Comparison of ENCODE assay signal across 8 cellular contexts in genomic region chr6:82248233-82248735, GRCh38. TPM values are rescaled to one million over a fixed set of nuclear protein-coding genes. Genes with fewer than 3 reads are reported as not detected.
DNase-seq lines count a peak whose midpoint lies in the region; ATAC-seq, FAIRE-seq and TF ChIP-seq lines count a peak whose summit lies in the region.

No MANE protein-coding gene starts in this region.

- no peaks in the 10 kb centered on the region for H3K9me1 ChIP-seq in K562 (ENCODE audit: control insufficient read depth, insufficient read depth, low read length)

- TF ChIP-seq POLR2A in K562 (conservative IDR thresholded peaks at IDR 0.05), result no peak
- TF ChIP-seq POLR2A in stomach (IDR thresholded peaks at IDR 0.05), result no peak

- peak overlapping the region; percentile 91 for H3K4me3 ChIP-seq in ACC112 (ENCODE audit: low read depth, low read length)
- peak overlapping the region; percentile 83 for H3K4me3 ChIP-seq in K562
- peak overlapping the region; percentile 58 for H3K4me3 ChIP-seq in kidney epithelial cell (ENCODE audit: low read depth, low read length)
- peak overlapping the region; percentile 76 to 93 (median 80) for H3K4me3 ChIP-seq in stomach

- 5% methylated on average over 11 of the region's 11 CpGs for WGBS in K562 (ENCODE audit: insufficient coverage, low coverage, missing lambda C conversion rate)
- 8 to 35% (median 14%) methylated on average over 11 of the region's 11 CpGs for WGBS in stomach, 5 donors

- peaks cover 48% of the 10 kb centered on the region for H3K79me2 ChIP-seq in ACC112 (ENCODE audit: control insufficient read depth, insufficient read depth, low read length, unreplicated experiment)
- peaks cover 43% of the 10 kb centered on the region for H3K79me2 ChIP-seq in K562 (ENCODE audit: control insufficient read depth, insufficient read depth, low read length)

- H3K4me1 ChIP-seq in ACC112 (ENCODE audit: control insufficient read depth, insufficient read depth, low read length, unreplicated experiment), result peaks cover 38% of the 10 kb centered on the region
- H3K4me1 ChIP-seq in K562 (replicated peaks in 1 of 2; ENCODE audit: control insufficient read depth in 2 of 2, insufficient read depth in 2 of 2, low read length in 2 of 2), result peaks cover 12 to 14% of the 10 kb centered on the region in 2 experiments; a peak in 4 of 5 replicates
- peaks cover 0 to 44% (median 29%) of the 10 kb centered on the region in 4 donors for H3K4me1 ChIP-seq in stomach

- TF ChIP-seq EP300 in K562 (IDR thresholded peaks at IDR 0.05; ENCODE audit: low read length) (no peak), stomach (IDR thresholded peaks at IDR 0.05) (peak; percentile 20)

- intact Hi-C loops in K562 (cut with micrococcal nuclease) (loop anchor here (5.0 kb wide), 1 partner anchor 41 kb away; no protein-coding TSS in a partner anchor), stomach (cut with DNase I; ENCODE audit: low total_unique reads) (no loop called here)

- FAIRE-seq in K562 (lab: Jason Lieb, UNC), result peak; percentile 70

- TSS peak; percentile 93 for BruUV-seq in K562 (replicated peaks; lab: Mats Ljungman, UMichigan)

- no peak for TF ChIP-seq RAD21 in K562 (CRISPR knock-in tag; conservative IDR thresholded peaks at IDR 0.05 in 1 of 2, IDR thresholded peaks at IDR 0.05 in 1 of 2)

- in situ Hi-C loops in K562 (cut with MboI), result loop anchor here (25.0 kb wide), 1 partner anchor 939 kb away; the partner anchor contains the start of genes PGM3 and RWDD2A

- H3K4me2 ChIP-seq in K562 (ENCODE audit: insufficient read depth, low read length), result peak overlapping the region; percentile 97

- no peaks in the 10 kb centered on the region for H4K20me1 ChIP-seq in K562 (replicated peaks; ENCODE audit: control insufficient read depth, insufficient read depth, low read length)

- ATAC-seq in HG02623 (IDR thresholded peaks at IDR 0.05; ENCODE audit: unreplicated experiment) (peak; percentile 49), K562 (peak; percentile 59)

- peak overlapping the region; percentile 87 to 93 for H3K9ac ChIP-seq in K562 (ENCODE audit: insufficient read depth in 1 of 2, low read depth in 2 of 2, low read length in 2 of 2)

- H3K27ac ChIP-seq in ACC112 (ENCODE audit: low read depth, low read length) (peak overlapping the region; percentile 84), K562 (ENCODE audit: extremely low read depth, low read depth, low read length) (peak overlapping the region; percentile 97), stomach (peak overlapping the region; percentile 89 to 98 (median 95))

- H3K27me3 ChIP-seq in ACC112 (ENCODE audit: insufficient read depth, low read length) (no peaks in the 10 kb centered on the region), K562 (ENCODE audit: control insufficient read depth in 2 of 2, insufficient read depth in 2 of 2, low read length in 2 of 2) (no peaks in the 10 kb centered on the region), kidney epithelial cell (ENCODE audit: control insufficient read depth, insufficient read depth, low read length) (no peaks in the 10 kb centered on the region), stomach (no peaks in the 10 kb centered on the region)

- CTCF ChIA-PET in GM10248 (lab: Yijun Ruan, JAX) (interaction anchor here (1.1 to 2.7 kb wide), 8 partner anchors 12 to 966 kb away, joined by 3 to 15 read pairs (median 4); partner anchors contain the start of genes DOP1A and UBE3D), K562 (lab: Yijun Ruan, JAX; ENCODE audit: low intra/inter-chr PET ratio) (no interaction called here)

- H2AFZ ChIP-seq in ACC112 (ENCODE audit: low read length, unreplicated experiment) (peak overlapping the region; percentile 96), K562 (ENCODE audit: low read depth, low read length) (peak overlapping the region; percentile 100)

- TF ChIP-seq CTCF in GM10248 (IDR thresholded peaks at IDR 0.05; ENCODE audit: control extremely low read depth, extremely low read depth, low read depth, missing control alignments), result no peak
- 0 out of 6 replicates have a peak, but pooled peaks of 1 of the 3 experiments have one; percentile 14 for TF ChIP-seq CTCF in K562 (IDR thresholded peaks at IDR 0.05 in 2 of 3, conservative IDR thresholded peaks at IDR 0.05 in 1 of 3; ENCODE audit: insufficient read depth in 2 of 3, low read depth in 1 of 3, low read length in 3 of 3)
- no peak for TF ChIP-seq CTCF in kidney epithelial cell (IDR thresholded peaks at IDR 0.05; ENCODE audit: insufficient read depth, low read length, poor library complexity, severe bottlenecking)
- no peak for TF ChIP-seq CTCF in stomach (IDR thresholded peaks at IDR 0.05)

- DNase-seq in GM10248 (ENCODE audit: extremely low spot score) (peak; percentile 50), NCI-H146 (lab: John Stamatoyannopoulos, UW) (peak; percentile 67), K562 (ENCODE audit: extremely low read depth in 1 of 4, low spot score in 3 of 4) (peak in 2 of 4 experiments; percentile 68 to 73), kidney epithelial cell (ENCODE audit: low read depth) (peak; percentile 91), stomach (peak; percentile 31)
- no peak for DNase-seq in effector CD4-positive, alpha-beta T cell

- H3K36me3 ChIP-seq in ACC112 (ENCODE audit: insufficient read depth, low read length) (no peaks in the 10 kb centered on the region), K562 (ENCODE audit: control insufficient read depth, insufficient read depth, low read length) (peaks cover 14% of the 10 kb centered on the region; the same call in 2 of the 3 replicates), kidney epithelial cell (ENCODE audit: control insufficient read depth, insufficient read depth, low read length) (no peaks in the 10 kb centered on the region), stomach (no peaks in the 10 kb centered on the region)

- H3K9me3 ChIP-seq in K562 (replicated peaks; ENCODE audit: control insufficient read depth, insufficient read depth, low read depth, low read length) (0 out of 2 replicates have a peak, but pooled peaks cover 1% of the 10 kb centered on the region), stomach (no peaks in the 10 kb centered on the region)

- POLR2A ChIA-PET in GM10248 (lab: Yijun Ruan, JAX), result interaction anchor here (1.0 kb wide), 1 partner anchor 817 kb away, joined by 3 read pairs; the partner anchor contains the start of gene UBE3D
- POLR2A ChIA-PET in K562 (lab: Yijun Ruan, JAX), result interaction anchor here (0.9 to 1.3 kb wide), 5 partner anchors 15 to 806 kb away, joined by 3 to 4 read pairs (median 3); no protein-coding TSS in a partner anchor

TF ChIP-seq in K562, 482 proteins besides CTCF, POLR2A, EP300 and RAD21 (continues in another document):
- TF ChIP-seq HNRNPL (IDR thresholded peaks at IDR 0.05; ENCODE audit: low read depth, low read length) (0 out of 2 replicates have a peak, but pooled peaks have one; percentile 9), TCFL5 (CRISPR knock-in tag; conservative IDR thresholded peaks at IDR 0.05) (no peak), HNRNPUL1 (IDR thresholded peaks at IDR 0.05; ENCODE audit: low read length) (no peak), KDM5B (IDR thresholded peaks at IDR 0.05; ENCODE audit: insufficient replicate concordance, low read depth, low read length) (no peak), YY1 (IDR thresholded peaks at IDR 0.05; ENCODE audit: borderline replicate concordance in 1 of 3, control insufficient read depth in 1 of 3, extremely low read depth in 1 of 3, insufficient read depth in 3 of 3, insufficient read length in 1 of 3, insufficient replicate concordance in 2 of 3, low read depth in 1 of 3, low read length in 2 of 3) (no peak)
- TF ChIP-seq, protein P1, sequence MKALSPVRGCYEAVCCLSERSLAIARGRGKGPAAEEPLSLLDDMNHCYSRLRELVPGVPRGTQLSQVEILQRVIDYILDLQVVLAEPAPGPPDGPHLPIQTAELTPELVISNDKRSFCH (CRISPR knock-in tag; IDR thresholded peaks at IDR 0.05), result no peak
- TF ChIP-seq, protein P1 (tag; IDR thresholded peaks at IDR 0.05), result peak; percentile 80; the same call in 1 of the 2 replicates
- TF ChIP-seq, protein P2, sequence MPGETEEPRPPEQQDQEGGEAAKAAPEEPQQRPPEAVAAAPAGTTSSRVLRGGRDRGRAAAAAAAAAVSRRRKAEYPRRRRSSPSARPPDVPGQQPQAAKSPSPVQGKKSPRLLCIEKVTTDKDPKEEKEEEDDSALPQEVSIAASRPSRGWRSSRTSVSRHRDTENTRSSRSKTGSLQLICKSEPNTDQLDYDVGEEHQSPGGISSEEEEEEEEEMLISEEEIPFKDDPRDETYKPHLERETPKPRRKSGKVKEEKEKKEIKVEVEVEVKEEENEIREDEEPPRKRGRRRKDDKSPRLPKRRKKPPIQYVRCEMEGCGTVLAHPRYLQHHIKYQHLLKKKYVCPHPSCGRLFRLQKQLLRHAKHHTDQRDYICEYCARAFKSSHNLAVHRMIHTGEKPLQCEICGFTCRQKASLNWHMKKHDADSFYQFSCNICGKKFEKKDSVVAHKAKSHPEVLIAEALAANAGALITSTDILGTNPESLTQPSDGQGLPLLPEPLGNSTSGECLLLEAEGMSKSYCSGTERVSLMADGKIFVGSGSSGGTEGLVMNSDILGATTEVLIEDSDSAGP (CRISPR knock-in tag; IDR thresholded peaks at IDR 0.05), result no peak

RNA-seq across cellular contexts. Expression of gene IBTK, which starts 0.7 kb away (rescaled TPM):
- 28.6 and 102 TPM in 2 replicates for total RNA-seq in K562 (2011; cell fraction: chromatin; rRNA removed; ENCODE audit: low replicate concordance)
- total RNA-seq in K562 (2011; cell fraction: nucleolus; rRNA removed), result 13.7 and 19.1 TPM in 2 replicates
- total RNA-seq in K562 (2011; cell fraction: nucleoplasm; rRNA removed), result 31.2 and 36.9 TPM in 2 replicates
- total RNA-seq in K562 (2014; rRNA removed), result 15.8 and 17.3 TPM in 2 replicates
- total RNA-seq in K562 (2014; rRNA removed; fragmentation: Illumina TruSeq; extraction: Trizol), result 33.9 and 40.4 TPM in 2 replicates
- total RNA-seq in K562 (2015; rRNA removed; fragmentation: Illumina TruSeq; extraction: Trizol), result 31.6 and 36.4 TPM in 2 replicates
- total RNA-seq in K562 (2021), result 22.2 and 22.9 TPM in 2 replicates
- polyA plus RNA-seq in K562 (2011; rRNA removed), result 18.3 and 25.6 TPM in 2 replicates
- polyA plus RNA-seq in K562 (2011; cell fraction: cytosol; rRNA removed), result 3.0 and 5.8 TPM in 2 replicates
- 13.8 and 17.4 TPM in 2 replicates for polyA plus RNA-seq in K562 (2011; cell fraction: nucleus; rRNA removed)
- 12.8 and 14.0 TPM in 2 replicates for polyA plus RNA-seq in K562 (2012)
- 19.8 and 21.8 TPM in 2 replicates for polyA plus RNA-seq in K562 (2014; fragmentation: Illumina TruSeq; extraction: Trizol)
- polyA plus RNA-seq in K562 (2014; fragmentation: Nextera tagmentation; extraction: Ambion mirVana), result 10 to 100 TPM; 13.2 to 16.9 TPM
- polyA plus RNA-seq in K562 (2014; rRNA removed), result 13.3 and 15.9 TPM in 2 replicates
- 67.7 and 72.7 TPM in 2 replicates for polyA minus RNA-seq in K562 (2011; rRNA and poly(A)+ RNA removed)
- 17.6 and 20.9 TPM in 2 replicates for polyA minus RNA-seq in K562 (2011; cell fraction: cytosol; rRNA and poly(A)+ RNA removed)
- polyA minus RNA-seq in K562 (2011; cell fraction: nucleus; rRNA and poly(A)+ RNA removed), result 30.8 and 51.0 TPM in 2 replicates
- total RNA-seq in kidney epithelial cell, result 37.9 and 42.6 TPM in 2 replicates
- total RNA-seq in stomach, result 10 to 100 TPM; 19.7 to 93.4 (median 37.3) TPM
- 10 to 100 TPM; 15.9 to 30.9 (median 16.1) TPM for polyA plus RNA-seq in stomach
